ENCODE assay signal across 8 cellular contexts in genomic region chr11:19432370-19433163, GRCh38.
A peak's percentile ranks its signal among the peaks of the same experiment; 100 is the strongest.
DNase-seq lines count a peak whose midpoint lies in the region; ATAC-seq lines count a peak whose summit lies in the region.

No MANE protein-coding gene starts in this region.

- no peak overlapping the region for H3K27ac Mint-ChIP-seq in activated CD4-positive, alpha-beta T cell treated with anti-CD3 and anti-CD28 coated beads, Interleukin-2, amount 10 ng/mL, durations not matched to agents 24 days and 14 days

- intact Hi-C loops in activated CD4-positive, alpha-beta T cell treated with anti-CD3 and anti-CD28 coated beads, Interleukin-2, amount 10 ng/mL, durations not matched to agents 24 days and 14 days (cut with micrococcal nuclease), result no loop called here

- H3K4me1 Mint-ChIP-seq in activated CD4-positive, alpha-beta T cell treated with anti-CD3 and anti-CD28 coated beads, Interleukin-2, amount 10 ng/mL, durations not matched to agents 24 days and 14 days, result no peaks in the 10 kb centered on the region

- ATAC-seq in GM21390 (IDR thresholded peaks at IDR 0.05; ENCODE audit: unreplicated experiment), result peak; percentile 52
- peak; percentile 52 for ATAC-seq in HG03520 (IDR thresholded peaks at IDR 0.05; ENCODE audit: unreplicated experiment)

- H3K9me3 Mint-ChIP-seq in activated CD4-positive, alpha-beta T cell treated with anti-CD3 and anti-CD28 coated beads, Interleukin-2, amount 10 ng/mL, durations not matched to agents 24 days and 14 days, result no peaks in the 10 kb centered on the region

- peaks cover 42% of the 10 kb centered on the region for H3K27me3 Mint-ChIP-seq in activated CD4-positive, alpha-beta T cell treated with anti-CD3 and anti-CD28 coated beads, Interleukin-2, amount 10 ng/mL, durations not matched to agents 24 days and 14 days

- no peak overlapping the region for H3K27ac ChIP-seq in epithelial cell of prostate

- no peak overlapping the region for H3K4me3 Mint-ChIP-seq in activated CD4-positive, alpha-beta T cell treated with anti-CD3 and anti-CD28 coated beads, Interleukin-2, amount 10 ng/mL, durations not matched to agents 24 days and 14 days

- H3K36me3 Mint-ChIP-seq in activated CD4-positive, alpha-beta T cell treated with anti-CD3 and anti-CD28 coated beads, Interleukin-2, amount 10 ng/mL, durations not matched to agents 24 days and 14 days (ENCODE audit: low read depth), result no peaks in the 10 kb centered on the region

- DNase-seq in EH (ENCODE audit: low read depth) (peak; percentile 91), epithelial cell of prostate (ENCODE audit: low read depth, low spot score) (peak; percentile 29), cerebellum (ENCODE audit: low spot score) (no peak), HuH-7 (ENCODE audit: low spot score) (no peak), NCI-H2029 (lab: John Stamatoyannopoulos, UW) (no peak)
- no peak for DNase-seq in activated CD4-positive, alpha-beta T cell treated with anti-CD3 and anti-CD28 coated beads, Interleukin-2, amount 10 ng/mL, durations not matched to agents 24 days and 14 days

Comparison
In these comparisons a context has a peak if more than half of its experiments do, and no peak if none do; other contexts are left out.
1. DNase-seq: peak in EH (single experiment) and epithelial cell of prostate (single experiment); none in activated CD4-positive, alpha-beta T cell treated with anti-CD3 and anti-CD28 coated beads, Interleukin-2, amount 10 ng/mL, durations not matched to agents 24 days and 14 days (single experiment), cerebellum (single experiment), HuH-7 (single experiment) and NCI-H2029 (single experiment).